In genomic region chr5:169763437-169764301, GRCh38 we compare ENCODE assay signal across 12 cellular contexts.
DNase-seq lines count a peak whose midpoint lies in the region; ATAC-seq and TF ChIP-seq lines count a peak whose summit lies in the region.
"Had no signal": no experiment of that assay in that cellular context is flagged by ENCODE, and none has a peak within 500 bp of the region (broad histone marks: within the 10 kb centered on the region; RNA-seq: fewer than 3 reads in every experiment).

No MANE protein-coding gene starts in this region.

- DNase-seq in GM20000 (ENCODE audit: low spot score) = peak; percentile 21
- DNase-seq in dedifferentiated amniotic fluid mesenchymal stem cell (ENCODE audit: extremely low spot score) = peak; percentile 34
- no peak for DNase-seq in Peyer's patch
- DNase-seq in activated gamma-delta T cell treated with Interleukin-2 at 50 U/mL for 16 hours = no peak
- DNase-seq in posterior vena cava (ENCODE audit: low spot score) = no peak
- DNase-seq in NAMALWA (ENCODE audit: low spot score) = no peak
- DNase-seq: H9, NCI-H1436 had no signal

- H3K4me1 ChIP-seq in Peyer's patch = no peaks in the 10 kb centered on the region

- no peaks in the 10 kb centered on the region for H3K36me3 ChIP-seq in Peyer's patch

- no peak overlapping the region for H3K4me3 ChIP-seq in Peyer's patch
- H3K4me3 ChIP-seq: dorsolateral prefrontal cortex, skin epidermis had no signal

- no peak for TF ChIP-seq POLR2A in GM18505 (IDR thresholded peaks at IDR 0.05; ENCODE audit: borderline replicate concordance, extremely low read depth, insufficient read depth, insufficient read length)
- TF ChIP-seq POLR2A in Peyer's patch (IDR thresholded peaks at IDR 0.05) = no peak

- no peaks in the 10 kb centered on the region for H3K27me3 ChIP-seq in Peyer's patch
- H3K27me3 ChIP-seq: dorsolateral prefrontal cortex had no signal

- H3K9me3 ChIP-seq in Peyer's patch = no peaks in the 10 kb centered on the region

- H3K27ac ChIP-seq in Peyer's patch = no peak overlapping the region
- H3K27ac ChIP-seq: dorsolateral prefrontal cortex had no signal

- TF ChIP-seq CTCF in GM20000 (IDR thresholded peaks at IDR 0.05; ENCODE audit: extremely low read depth, missing control alignments) = no peak
- TF ChIP-seq CTCF in Peyer's patch (IDR thresholded peaks at IDR 0.05) = no peak

- ATAC-seq in GM18505 (IDR thresholded peaks at IDR 0.05; ENCODE audit: unreplicated experiment) (peak; percentile 64), HG03097 (IDR thresholded peaks at IDR 0.05; ENCODE audit: low FRiP score, unreplicated experiment) (peak; percentile 84)

- intact Hi-C loops in posterior vena cava (cut with DNase I) = no loop called here

Comparison
In these comparisons a context has a peak if more than half of its experiments do, and no peak if none do; other contexts are left out.
1. DNase-seq: peak in GM20000 (single experiment) and dedifferentiated amniotic fluid mesenchymal stem cell (single experiment); none in Peyer's patch (0 of 3), activated gamma-delta T cell treated with Interleukin-2 at 50 U/mL for 16 hours (single experiment), posterior vena cava (single experiment) and NAMALWA (single experiment).